Comparison of ENCODE assay signal across 21 cellular contexts in the genomic region with DNA sequence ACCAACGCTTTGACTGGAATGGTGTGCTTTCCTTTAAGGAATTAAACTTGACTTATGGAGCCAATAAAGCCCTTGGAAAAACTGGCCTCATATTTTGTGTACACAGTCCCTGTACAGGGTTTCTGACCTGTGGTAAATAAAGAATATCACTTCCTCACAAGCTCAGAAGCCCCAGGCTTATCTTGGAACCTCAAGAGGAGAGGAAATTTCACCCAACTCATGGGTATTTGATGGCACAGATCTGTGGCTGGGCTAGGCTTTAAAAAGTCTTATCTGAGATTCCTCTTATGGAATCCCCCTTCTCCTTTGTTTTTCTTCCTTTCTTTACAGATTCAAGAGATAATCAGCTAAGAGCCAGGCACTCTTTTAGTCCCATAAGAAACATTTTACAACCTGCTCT.
"Had no signal": no experiment of that assay in that cellular context is flagged by ENCODE, and none has a peak within 500 bp of the region (broad histone marks: within the 10 kb centered on the region; RNA-seq: fewer than 3 reads in every experiment).

No MANE protein-coding gene starts in this region.

- H3K9me3 ChIP-seq: esophagus muscularis mucosa, gastroesophageal sphincter, ovary, right atrium auricular region, sigmoid colon, testis, upper lobe of right lung, vagina had no signal

- H3K4me1 Mint-ChIP-seq: immature natural killer cell; natural killer cell; neural crest cell; stimulated activated naive B cell treated with anti-CD40 and anti-IgM and Interleukin-4, amounts not matched to agents 10 μg/mL and 1 μg/mL and 100 μg/mL, for 72 hours; stimulated activated naive CD8-positive, alpha-beta T cell treated with anti-CD3 and anti-CD28 coated beads, Interleukin-15, amount 100 ng/mL, for 72 hours had no signal

- H3K27me3 Mint-ChIP-seq: stimulated activated naive B cell treated with anti-CD40 and anti-IgM and Interleukin-4, amounts not matched to agents 10 μg/mL and 1 μg/mL and 100 μg/mL, for 72 hours; stimulated activated naive CD8-positive, alpha-beta T cell treated with anti-CD3 and anti-CD28 coated beads, Interleukin-15, amount 100 ng/mL, for 72 hours had no signal

- H3K27me3 ChIP-seq: esophagus muscularis mucosa, gastroesophageal sphincter, ovary, right atrium auricular region, sigmoid colon, testis, tibial nerve, upper lobe of right lung, vagina had no signal

- H3K4me3 Mint-ChIP-seq: immature natural killer cell; natural killer cell; neural crest cell; stimulated activated naive B cell treated with anti-CD40 and anti-IgM and Interleukin-4, amounts not matched to agents 10 μg/mL and 1 μg/mL and 100 μg/mL, for 72 hours; stimulated activated naive CD8-positive, alpha-beta T cell treated with anti-CD3 and anti-CD28 coated beads, Interleukin-15, amount 100 ng/mL, for 72 hours had no signal

- H3K4me1 ChIP-seq: esophagus muscularis mucosa, gastroesophageal sphincter, right atrium auricular region, sigmoid colon, testis, tibial nerve, upper lobe of right lung, vagina had no signal

- H3K36me3 Mint-ChIP-seq: natural killer cell had no signal

- H3K36me3 ChIP-seq: esophagus muscularis mucosa, gastroesophageal sphincter, ovary, right atrium auricular region, sigmoid colon, upper lobe of right lung, vagina had no signal

- H3K27ac Mint-ChIP-seq: immature natural killer cell; natural killer cell; stimulated activated naive B cell treated with anti-CD40 and anti-IgM and Interleukin-4, amounts not matched to agents 10 μg/mL and 1 μg/mL and 100 μg/mL, for 72 hours; stimulated activated naive CD8-positive, alpha-beta T cell treated with anti-CD3 and anti-CD28 coated beads, Interleukin-15, amount 100 ng/mL, for 72 hours had no signal

- DNase-seq: effector memory CD4-positive, alpha-beta T cell; glutamatergic neuron; immature natural killer cell; kidney; natural killer cell; ovary; sigmoid colon; stimulated activated CD4-positive, alpha-beta T cell treated with anti-CD3 and anti-CD28 coated beads, Interleukin-2, amount 100 ng/mL, for 24 hours; stimulated activated CD4-positive, alpha-beta T cell treated with anti-CD3 and anti-CD28 coated beads, Interleukin-4, amount 100 ng/mL, for 4 hours; stimulated activated naive B cell treated with anti-CD40 and anti-IgM and Interleukin-4, amounts not matched to agents 10 μg/mL and 1 μg/mL and 100 μg/mL, for 72 hours; stimulated activated naive CD8-positive, alpha-beta T cell treated with anti-CD3 and anti-CD28 coated beads, Interleukin-15, amount 100 ng/mL, for 72 hours; testis; upper lobe of right lung had no signal

- H3K27ac ChIP-seq: epithelial cell of prostate, esophagus muscularis mucosa, gastroesophageal sphincter, ovary, right atrium auricular region, sigmoid colon, skin epidermis, testis, tibial nerve, upper lobe of right lung, vagina had no signal

- H3K4me3 ChIP-seq: esophagus muscularis mucosa, gastroesophageal sphincter, ovary, right atrium auricular region, sigmoid colon, skin epidermis, testis, tibial nerve, upper lobe of right lung, vagina had no signal

- H3K9me3 Mint-ChIP-seq: neural crest cell; stimulated activated naive CD8-positive, alpha-beta T cell treated with anti-CD3 and anti-CD28 coated beads, Interleukin-15, amount 100 ng/mL, for 72 hours had no signal
